1 cellular context compared by ENCODE assay signal in the genomic region with DNA sequence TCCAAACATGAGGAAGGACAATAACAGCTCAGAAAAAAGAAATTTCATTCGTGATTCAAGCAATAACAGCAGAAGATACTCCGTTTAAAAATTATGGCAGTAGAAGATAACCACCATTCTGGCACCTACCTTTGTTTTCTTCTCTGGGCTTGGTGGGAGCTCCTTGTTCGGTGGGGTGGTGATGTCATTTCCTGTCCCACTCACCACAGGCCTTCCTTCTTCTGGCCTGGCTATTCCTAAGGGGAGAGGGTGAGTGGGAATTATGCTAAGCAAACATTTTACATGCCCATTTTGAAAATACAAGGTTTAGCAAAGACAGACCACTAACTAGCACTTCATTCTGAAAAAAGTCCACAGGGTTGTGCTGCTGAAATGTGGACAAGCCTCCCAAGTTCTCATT.
TF ChIP-seq lines count a peak whose summit lies in the region.

No MANE protein-coding gene starts in this region.

TF ChIP-seq in endothelial cell of umbilical vein, 7 proteins besides CTCF, POLR2A, EP300 and RAD21:
- TF ChIP-seq GATA2 (IDR thresholded peaks at IDR 0.05; ENCODE audit: insufficient read depth, insufficient read length, low read depth, low read length) (no peak), MAX (IDR thresholded peaks at IDR 0.05; ENCODE audit: insufficient read depth, insufficient read length) (no peak), FOS (IDR thresholded peaks at IDR 0.05; ENCODE audit: borderline replicate concordance, insufficient read depth, low read length) (no peak), JUN (IDR thresholded peaks at IDR 0.05; ENCODE audit: borderline replicate concordance, insufficient read depth, insufficient read length, low read depth) (peak; percentile 50), POLR2AphosphoS5 (IDR thresholded peaks at IDR 0.05; ENCODE audit: insufficient read depth, low read depth, low read length) (no peak)
